ENCODE assay signal across 9 cellular contexts in the genomic region with DNA sequence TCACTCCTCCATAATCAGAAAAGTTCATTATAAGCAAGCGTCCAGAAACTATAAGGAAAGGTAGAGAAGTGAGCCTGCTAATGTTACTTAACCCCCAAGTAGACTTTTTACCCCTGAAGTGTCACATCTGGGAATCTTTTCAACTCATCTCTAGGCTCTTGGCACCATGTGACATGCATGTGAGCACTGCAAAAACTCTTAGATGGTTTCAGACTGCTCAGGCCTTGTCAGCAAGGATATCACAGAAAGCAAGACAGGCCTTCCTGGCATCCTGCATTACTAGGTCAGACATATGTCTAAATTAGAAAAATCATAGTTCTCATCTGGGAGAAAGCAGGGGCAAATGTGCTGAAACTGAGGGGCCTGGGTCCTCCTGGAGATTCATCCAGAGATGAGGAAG. TPM values are rescaled to one million over a fixed set of nuclear protein-coding genes. Genes with fewer than 3 reads are reported as not detected.
A peak's percentile ranks its signal among the peaks of the same experiment; 100 is the strongest.
DNase-seq lines count a peak whose midpoint lies in the region; ATAC-seq and TF ChIP-seq lines count a peak whose summit lies in the region.
"Had no signal": no experiment of that assay in that cellular context is flagged by ENCODE, and none has a peak within 500 bp of the region (broad histone marks: within the 10 kb centered on the region; RNA-seq: fewer than 3 reads in every experiment).

No MANE protein-coding gene starts in this region.

- H3K27ac ChIP-seq in gastroesophageal sphincter (peak overlapping the region; percentile 14 to 83 (median 80)), upper lobe of right lung (no peak overlapping the region), neuronal stem cell (replicated peaks; ENCODE audit: low read length) (no peak overlapping the region)

- no peak overlapping the region for H3K9ac ChIP-seq in neuronal stem cell (ENCODE audit: low read depth, low read length, poor library complexity)

- TF ChIP-seq POLR2A in gastroesophageal sphincter (IDR thresholded peaks at IDR 0.05) = no peak

- H2BK15ac ChIP-seq in neuronal stem cell (ENCODE audit: low read length) = no peak overlapping the region

- no peak overlapping the region for H3K4me3 ChIP-seq in gastroesophageal sphincter
- no peak overlapping the region for H3K4me3 ChIP-seq in upper lobe of right lung
- H3K4me3 ChIP-seq in neuronal stem cell (ENCODE audit: low read length in 2 of 2) = no peak overlapping the region

- H3K9me3 ChIP-seq in gastroesophageal sphincter (no peaks in the 10 kb centered on the region), upper lobe of right lung (no peaks in the 10 kb centered on the region), neuronal stem cell (replicated peaks in 1 of 2; ENCODE audit: control insufficient read depth in 2 of 2, insufficient read depth in 1 of 2, low read depth in 1 of 2, low read length in 2 of 2) (peaks cover 0 to 1% of the 10 kb centered on the region in 2 donors)

- H3K4me2 ChIP-seq in neuronal stem cell (ENCODE audit: insufficient read depth, low read length, poor library complexity, severe bottlenecking) = no peak overlapping the region

- H4K91ac ChIP-seq in neuronal stem cell (ENCODE audit: low read depth, low read length, poor library complexity) = no peak overlapping the region

- no peak overlapping the region for H3K23ac ChIP-seq in neuronal stem cell (ENCODE audit: low read depth, low read length, poor library complexity)

- peaks cover 0 to 32% of the 10 kb centered on the region in 2 donors for H3K36me3 ChIP-seq in gastroesophageal sphincter
- no peaks in the 10 kb centered on the region for H3K36me3 ChIP-seq in upper lobe of right lung
- H3K36me3 ChIP-seq in neuronal stem cell (replicated peaks in 1 of 2; ENCODE audit: control insufficient read depth in 2 of 2, insufficient read depth in 2 of 2, low read length in 2 of 2) = peaks cover 9 to 44% of the 10 kb centered on the region in 2 donors

- no peak overlapping the region for H2BK120ac ChIP-seq in neuronal stem cell (ENCODE audit: low read depth, low read length)

- no peak overlapping the region for H4K8ac ChIP-seq in neuronal stem cell (ENCODE audit: low read depth, low read length)

- no peak overlapping the region for H3K4ac ChIP-seq in neuronal stem cell (ENCODE audit: low read length)

- H2AFZ ChIP-seq in neuronal stem cell (ENCODE audit: low read length) = no peak overlapping the region

- H2AK5ac ChIP-seq in neuronal stem cell (ENCODE audit: low read depth, low read length) = no peak overlapping the region

- no peak overlapping the region for H2BK5ac ChIP-seq in neuronal stem cell (ENCODE audit: low read length)

- H3K18ac ChIP-seq in neuronal stem cell (ENCODE audit: low read length) = no peak overlapping the region

- peak; percentile 23 for ATAC-seq in GM18517 (IDR thresholded peaks at IDR 0.05; ENCODE audit: unreplicated experiment)
- peak; percentile 13 for ATAC-seq in GM21423 (IDR thresholded peaks at IDR 0.05; ENCODE audit: unreplicated experiment)
- peak; percentile 3 for ATAC-seq in HG03442 (IDR thresholded peaks at IDR 0.05; ENCODE audit: unreplicated experiment)
- ATAC-seq in gastroesophageal sphincter = no peak
- ATAC-seq in upper lobe of right lung = no peak

- H2BK12ac ChIP-seq in neuronal stem cell (ENCODE audit: low read length) = no peak overlapping the region

- WGBS in gastroesophageal sphincter (ENCODE audit: low coverage in 1 of 2), 2 donors = 83 to 91% methylated on average over 1 of the region's 1 CpG
- no CpG with 5 or more reads among the region's 1 CpG for WGBS in neuronal stem cell (ENCODE audit: extremely low coverage in 2 of 2, insufficient read length in 2 of 2, insufficient replicate concordance in 1 of 2), 2 donors

- H3K79me1 ChIP-seq in neuronal stem cell (ENCODE audit: low read depth, low read length) = no peaks in the 10 kb centered on the region

- no peak for TF ChIP-seq EP300 in gastroesophageal sphincter (IDR thresholded peaks at IDR 0.05)

- TF ChIP-seq CTCF in gastroesophageal sphincter (IDR thresholded peaks at IDR 0.05) (no peak), upper lobe of right lung (IDR thresholded peaks at IDR 0.05) (no peak)

- peaks cover 4 to 60% (median 28%) of the 10 kb centered on the region in 3 donors for H3K4me1 ChIP-seq in gastroesophageal sphincter
- peaks cover 25% of the 10 kb centered on the region for H3K4me1 ChIP-seq in upper lobe of right lung
- peaks cover 0 to 10% of the 10 kb centered on the region in 2 donors for H3K4me1 ChIP-seq in neuronal stem cell (ENCODE audit: control insufficient read depth in 2 of 2, insufficient read depth in 1 of 2, low read depth in 1 of 2, low read length in 2 of 2)

- no peaks in the 10 kb centered on the region for H3K27me3 ChIP-seq in gastroesophageal sphincter
- no peaks in the 10 kb centered on the region for H3K27me3 ChIP-seq in upper lobe of right lung
- peaks cover 0 to 21% (median 0%) of the 10 kb centered on the region in 3 experiments for H3K27me3 ChIP-seq in neuronal stem cell (ENCODE audit: control insufficient read depth in 3 of 3, insufficient read depth in 3 of 3, low read depth in 1 of 3, low read length in 3 of 3)

- no peak for DNase-seq in NCI-H226
- DNase-seq in upper lobe of right lung = no peak
- no peak for DNase-seq in neuronal stem cell (ENCODE audit: low spot score)
- no peak for DNase-seq in mesenteric fat pad (ENCODE audit: low spot score)

- intact Hi-C loops in upper lobe of right lung (cut with DNase I) = no loop called here

- H3K14ac ChIP-seq in neuronal stem cell (ENCODE audit: low read length) = no peak overlapping the region

RNA-seq across cellular contexts. Expression of a gene that starts 18.8 kb away (rescaled TPM):
- total RNA-seq in gastroesophageal sphincter (10 to 100 TPM; 11.7 to 23.8 (median 18.6) TPM), upper lobe of right lung (13.7 TPM), mesenteric fat pad (6.7 TPM)
- polyA plus RNA-seq in neuronal stem cell (2013, experiment 1 of 2) = 32.8 TPM
- polyA plus RNA-seq in neuronal stem cell (2013, experiment 2 of 2) = 35.8 TPM

RNA-seq across cellular contexts. Expression of a gene that starts 19.3 kb away (rescaled TPM):
- total RNA-seq in gastroesophageal sphincter (not detected), upper lobe of right lung (not detected), mesenteric fat pad (not detected)
- polyA plus RNA-seq in neuronal stem cell (2013, experiment 1 of 2) = 0.13 TPM
- polyA plus RNA-seq in neuronal stem cell (2013, experiment 2 of 2) = 0.10 TPM
- total RNA-seq: endothelial cell of umbilical vein had no signal
- polyA plus RNA-seq: endothelial cell of umbilical vein had no signal

RNA-seq across cellular contexts. Expression of a gene that starts 22.4 kb away (rescaled TPM):
- not detected for total RNA-seq in gastroesophageal sphincter
- total RNA-seq in upper lobe of right lung = not detected
- not detected for polyA plus RNA-seq in neuronal stem cell (2013, experiment 1 of 2)
- not detected for polyA plus RNA-seq in neuronal stem cell (2013, experiment 2 of 2)
- not detected for total RNA-seq in mesenteric fat pad
- total RNA-seq: endothelial cell of umbilical vein had no signal
- polyA plus RNA-seq: endothelial cell of umbilical vein had no signal

RNA-seq across cellular contexts. Expression of a gene that starts 32.9 kb away (rescaled TPM):
- total RNA-seq in gastroesophageal sphincter (10 to 100 TPM; 12.7 to 29.4 (median 18.7) TPM), upper lobe of right lung (37.1 TPM), mesenteric fat pad (42.7 TPM)
- polyA plus RNA-seq in neuronal stem cell (2013, experiment 1 of 2) = 56.0 TPM
- 59.2 TPM for polyA plus RNA-seq in neuronal stem cell (2013, experiment 2 of 2)

RNA-seq across cellular contexts. Expression of a gene that starts 35.7 kb away (rescaled TPM):
- 1 to 10 TPM in 3 of 4 donors, under 1 TPM in 1; 0.81 to 2.1 (median 1.4) TPM for total RNA-seq in gastroesophageal sphincter
- 2.8 TPM for total RNA-seq in upper lobe of right lung
- 0.64 TPM for polyA plus RNA-seq in neuronal stem cell (2013, experiment 1 of 2)
- 0.57 TPM for polyA plus RNA-seq in neuronal stem cell (2013, experiment 2 of 2)
- 0.61 TPM for total RNA-seq in mesenteric fat pad

Comparison
In these comparisons a context has a peak if more than half of its experiments do, and no peak if none do; other contexts are left out.
1. ATAC-seq: peak in GM18517 (single experiment), GM21423 (single experiment) and HG03442 (single experiment); none in gastroesophageal sphincter (single experiment) and upper lobe of right lung (single experiment).
2. H3K27ac ChIP-seq: peak in gastroesophageal sphincter (4 of 4); none in upper lobe of right lung (single experiment) and neuronal stem cell (single experiment).